1 cellular context compared by ENCODE assay signal in the genomic region with DNA sequence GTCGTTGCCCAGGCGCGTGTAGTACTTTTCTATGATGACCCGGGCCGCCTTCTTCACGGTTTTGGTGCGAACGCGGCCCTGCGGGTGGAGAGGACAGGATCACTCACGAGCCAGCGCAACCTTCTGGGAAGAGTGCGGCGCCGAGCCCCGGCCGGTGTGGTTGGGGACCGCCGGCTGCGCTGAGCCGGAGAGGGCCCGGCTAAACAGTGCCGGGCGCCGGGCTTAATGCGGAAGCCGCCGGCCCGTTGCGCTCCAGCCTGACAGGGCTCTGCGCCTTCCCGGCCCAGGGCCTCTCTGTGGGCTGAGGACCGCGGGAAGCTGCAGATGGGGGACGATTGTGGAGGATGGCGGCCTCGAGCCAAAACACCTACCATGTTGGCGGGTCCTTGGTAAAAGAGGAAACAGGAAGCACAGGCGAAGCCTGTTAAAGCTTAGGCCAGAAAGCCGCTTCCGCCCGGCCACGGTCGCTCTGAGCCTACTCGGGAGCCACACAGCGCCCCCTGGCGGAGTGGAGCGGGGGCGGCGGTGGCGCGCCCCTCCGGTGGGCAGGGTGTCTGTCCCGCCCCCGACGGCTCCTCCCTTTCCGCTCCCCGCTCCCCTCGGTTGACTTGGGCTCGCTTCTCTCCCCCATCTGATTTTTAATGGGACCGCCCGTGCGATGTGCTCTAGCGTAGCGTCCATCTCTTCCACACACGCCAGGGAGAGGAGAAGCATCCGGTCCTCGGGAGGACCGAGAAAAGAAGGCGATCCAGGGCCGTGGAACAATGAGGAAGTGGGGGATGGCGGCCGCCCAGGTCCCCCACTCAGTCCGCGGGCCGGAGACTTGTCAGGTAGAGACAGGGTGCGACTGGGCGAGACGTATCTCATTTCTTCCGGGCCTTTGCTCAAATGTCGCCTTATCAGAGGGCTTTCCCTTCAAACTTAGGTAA.
A peak's percentile ranks its signal among the peaks of the same experiment; 100 is the strongest.
TF ChIP-seq lines count a peak whose summit lies in the region.

A gene (minus strand): TSS at position 403 of the 929 bp plus-strand sequence. CDS start 29 bp downstream, at position 374.

TF ChIP-seq in HepG2, 621 proteins besides CTCF, POLR2A, EP300 and RAD21 (continued from another document and continues in another):
- TF ChIP-seq ZNF441 (CRISPR knock-in tag; IDR thresholded peaks at IDR 0.05; ENCODE audit: borderline replicate concordance) = peak; percentile 85; the same call in 1 of the 2 replicates
- TF ChIP-seq, protein P1, sequence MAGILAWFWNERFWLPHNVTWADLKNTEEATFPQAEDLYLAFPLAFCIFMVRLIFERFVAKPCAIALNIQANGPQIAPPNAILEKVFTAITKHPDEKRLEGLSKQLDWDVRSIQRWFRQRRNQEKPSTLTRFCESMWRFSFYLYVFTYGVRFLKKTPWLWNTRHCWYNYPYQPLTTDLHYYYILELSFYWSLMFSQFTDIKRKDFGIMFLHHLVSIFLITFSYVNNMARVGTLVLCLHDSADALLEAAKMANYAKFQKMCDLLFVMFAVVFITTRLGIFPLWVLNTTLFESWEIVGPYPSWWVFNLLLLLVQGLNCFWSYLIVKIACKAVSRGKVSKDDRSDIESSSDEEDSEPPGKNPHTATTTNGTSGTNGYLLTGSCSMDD (CRISPR knock-in tag; IDR thresholded peaks at IDR 0.05) = no peak
- TF ChIP-seq, protein P2, sequence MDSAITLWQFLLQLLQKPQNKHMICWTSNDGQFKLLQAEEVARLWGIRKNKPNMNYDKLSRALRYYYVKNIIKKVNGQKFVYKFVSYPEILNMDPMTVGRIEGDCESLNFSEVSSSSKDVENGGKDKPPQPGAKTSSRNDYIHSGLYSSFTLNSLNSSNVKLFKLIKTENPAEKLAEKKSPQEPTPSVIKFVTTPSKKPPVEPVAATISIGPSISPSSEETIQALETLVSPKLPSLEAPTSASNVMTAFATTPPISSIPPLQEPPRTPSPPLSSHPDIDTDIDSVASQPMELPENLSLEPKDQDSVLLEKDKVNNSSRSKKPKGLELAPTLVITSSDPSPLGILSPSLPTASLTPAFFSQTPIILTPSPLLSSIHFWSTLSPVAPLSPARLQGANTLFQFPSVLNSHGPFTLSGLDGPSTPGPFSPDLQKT (CRISPR knock-in tag; IDR thresholded peaks at IDR 0.05; ENCODE audit: borderline replicate concordance) = peak; percentile 89
- TF ChIP-seq HNRNPLL (IDR thresholded peaks at IDR 0.05; ENCODE audit: low read depth, low read length, poor library complexity, severe bottlenecking) = peak; percentile 56
- TF ChIP-seq, protein P3, sequence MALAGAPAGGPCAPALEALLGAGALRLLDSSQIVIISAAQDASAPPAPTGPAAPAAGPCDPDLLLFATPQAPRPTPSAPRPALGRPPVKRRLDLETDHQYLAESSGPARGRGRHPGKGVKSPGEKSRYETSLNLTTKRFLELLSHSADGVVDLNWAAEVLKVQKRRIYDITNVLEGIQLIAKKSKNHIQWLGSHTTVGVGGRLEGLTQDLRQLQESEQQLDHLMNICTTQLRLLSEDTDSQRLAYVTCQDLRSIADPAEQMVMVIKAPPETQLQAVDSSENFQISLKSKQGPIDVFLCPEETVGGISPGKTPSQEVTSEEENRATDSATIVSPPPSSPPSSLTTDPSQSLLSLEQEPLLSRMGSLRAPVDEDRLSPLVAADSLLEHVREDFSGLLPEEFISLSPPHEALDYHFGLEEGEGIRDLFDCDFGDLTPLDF (CRISPR knock-in tag; IDR thresholded peaks at IDR 0.05) = peak; percentile 81
- TF ChIP-seq, protein P4, sequence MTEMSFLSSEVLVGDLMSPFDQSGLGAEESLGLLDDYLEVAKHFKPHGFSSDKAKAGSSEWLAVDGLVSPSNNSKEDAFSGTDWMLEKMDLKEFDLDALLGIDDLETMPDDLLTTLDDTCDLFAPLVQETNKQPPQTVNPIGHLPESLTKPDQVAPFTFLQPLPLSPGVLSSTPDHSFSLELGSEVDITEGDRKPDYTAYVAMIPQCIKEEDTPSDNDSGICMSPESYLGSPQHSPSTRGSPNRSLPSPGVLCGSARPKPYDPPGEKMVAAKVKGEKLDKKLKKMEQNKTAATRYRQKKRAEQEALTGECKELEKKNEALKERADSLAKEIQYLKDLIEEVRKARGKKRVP (CRISPR knock-in tag; IDR thresholded peaks at IDR 0.05) = peak in 1 of 2 experiments; percentile 79; a peak in 2 of 4 replicates
- TF ChIP-seq, protein P5, sequence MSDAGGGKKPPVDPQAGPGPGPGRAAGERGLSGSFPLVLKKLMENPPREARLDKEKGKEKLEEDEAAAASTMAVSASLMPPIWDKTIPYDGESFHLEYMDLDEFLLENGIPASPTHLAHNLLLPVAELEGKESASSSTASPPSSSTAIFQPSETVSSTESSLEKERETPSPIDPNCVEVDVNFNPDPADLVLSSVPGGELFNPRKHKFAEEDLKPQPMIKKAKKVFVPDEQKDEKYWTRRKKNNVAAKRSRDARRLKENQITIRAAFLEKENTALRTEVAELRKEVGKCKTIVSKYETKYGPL (CRISPR knock-in tag; IDR thresholded peaks at IDR 0.05) = peak; percentile 53; the same call in 1 of the 2 replicates
- TF ChIP-seq, protein P6, sequence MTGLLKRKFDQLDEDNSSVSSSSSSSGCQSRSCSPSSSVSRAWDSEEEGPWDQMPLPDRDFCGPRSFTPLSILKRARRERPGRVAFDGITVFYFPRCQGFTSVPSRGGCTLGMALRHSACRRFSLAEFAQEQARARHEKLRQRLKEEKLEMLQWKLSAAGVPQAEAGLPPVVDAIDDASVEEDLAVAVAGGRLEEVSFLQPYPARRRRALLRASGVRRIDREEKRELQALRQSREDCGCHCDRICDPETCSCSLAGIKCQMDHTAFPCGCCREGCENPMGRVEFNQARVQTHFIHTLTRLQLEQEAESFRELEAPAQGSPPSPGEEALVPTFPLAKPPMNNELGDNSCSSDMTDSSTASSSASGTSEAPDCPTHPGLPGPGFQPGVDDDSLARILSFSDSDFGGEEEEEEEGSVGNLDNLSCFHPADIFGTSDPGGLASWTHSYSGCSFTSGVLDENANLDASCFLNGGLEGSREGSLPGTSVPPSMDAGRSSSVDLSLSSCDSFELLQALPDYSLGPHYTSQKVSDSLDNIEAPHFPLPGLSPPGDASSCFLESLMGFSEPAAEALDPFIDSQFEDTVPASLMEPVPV (CRISPR knock-in tag; IDR thresholded peaks at IDR 0.05) = no peak; the same call in 1 of the 2 replicates
- TF ChIP-seq, protein P7, sequence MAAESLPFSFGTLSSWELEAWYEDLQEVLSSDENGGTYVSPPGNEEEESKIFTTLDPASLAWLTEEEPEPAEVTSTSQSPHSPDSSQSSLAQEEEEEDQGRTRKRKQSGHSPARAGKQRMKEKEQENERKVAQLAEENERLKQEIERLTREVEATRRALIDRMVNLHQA (CRISPR knock-in tag; IDR thresholded peaks at IDR 0.05) = 0 out of 2 replicates have a peak, but pooled peaks have one; percentile 33
- peak; percentile 55; the same call in 1 of the 2 replicates for TF ChIP-seq ZNF629 (CRISPR knock-in tag; conservative IDR thresholded peaks at IDR 0.05)
- TF ChIP-seq NONO (IDR thresholded peaks at IDR 0.05) = no peak
- peak; percentile 94 for TF ChIP-seq NONO (CRISPR knock-in tag; conservative IDR thresholded peaks at IDR 0.05)
- TF ChIP-seq, protein P8, sequence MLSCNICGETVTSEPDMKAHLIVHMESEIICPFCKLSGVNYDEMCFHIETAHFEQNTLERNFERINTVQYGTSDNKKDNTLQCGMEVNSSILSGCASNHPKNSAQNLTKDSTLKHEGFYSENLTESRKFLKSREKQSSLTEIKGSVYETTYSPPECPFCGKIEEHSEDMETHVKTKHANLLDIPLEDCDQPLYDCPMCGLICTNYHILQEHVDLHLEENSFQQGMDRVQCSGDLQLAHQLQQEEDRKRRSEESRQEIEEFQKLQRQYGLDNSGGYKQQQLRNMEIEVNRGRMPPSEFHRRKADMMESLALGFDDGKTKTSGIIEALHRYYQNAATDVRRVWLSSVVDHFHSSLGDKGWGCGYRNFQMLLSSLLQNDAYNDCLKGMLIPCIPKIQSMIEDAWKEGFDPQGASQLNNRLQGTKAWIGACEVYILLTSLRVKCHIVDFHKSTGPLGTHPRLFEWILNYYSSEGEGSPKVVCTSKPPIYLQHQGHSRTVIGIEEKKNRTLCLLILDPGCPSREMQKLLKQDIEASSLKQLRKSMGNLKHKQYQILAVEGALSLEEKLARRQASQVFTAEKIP (CRISPR knock-in tag; IDR thresholded peaks at IDR 0.05; ENCODE audit: borderline replicate concordance) = no peak
- TF ChIP-seq ELF3 (CRISPR knock-in tag; IDR thresholded peaks at IDR 0.05) = peak; percentile 94
- TF ChIP-seq CREM (IDR thresholded peaks at IDR 0.05) = peak; percentile 66
- no peak for TF ChIP-seq CREM (CRISPR knock-in tag; IDR thresholded peaks at IDR 0.05)
- TF ChIP-seq, protein P9, sequence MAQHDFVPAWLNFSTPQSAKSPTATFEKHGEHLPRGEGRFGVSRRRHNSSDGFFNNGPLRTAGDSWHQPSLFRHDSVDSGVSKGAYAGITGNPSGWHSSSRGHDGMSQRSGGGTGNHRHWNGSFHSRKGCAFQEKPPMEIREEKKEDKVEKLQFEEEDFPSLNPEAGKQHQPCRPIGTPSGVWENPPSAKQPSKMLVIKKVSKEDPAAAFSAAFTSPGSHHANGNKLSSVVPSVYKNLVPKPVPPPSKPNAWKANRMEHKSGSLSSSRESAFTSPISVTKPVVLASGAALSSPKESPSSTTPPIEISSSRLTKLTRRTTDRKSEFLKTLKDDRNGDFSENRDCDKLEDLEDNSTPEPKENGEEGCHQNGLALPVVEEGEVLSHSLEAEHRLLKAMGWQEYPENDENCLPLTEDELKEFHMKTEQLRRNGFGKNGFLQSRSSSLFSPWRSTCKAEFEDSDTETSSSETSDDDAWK (CRISPR knock-in tag; IDR thresholded peaks at IDR 0.05) = no peak
- 0 out of 2 replicates have a peak, but pooled peaks have one; percentile 76 for TF ChIP-seq TBP (CRISPR knock-in tag; IDR thresholded peaks at IDR 0.05)
- no peak for TF ChIP-seq NCOA5 (CRISPR knock-in tag; IDR thresholded peaks at IDR 0.05)
- peak; percentile 64; the same call in 1 of the 2 replicates for TF ChIP-seq ZBTB38 (CRISPR knock-in tag; IDR thresholded peaks at IDR 0.05)
- no peak for TF ChIP-seq ZNF296 (CRISPR knock-in tag; conservative IDR thresholded peaks at IDR 0.05)
- peak; percentile 70 for TF ChIP-seq HCFC1 (IDR thresholded peaks at IDR 0.05; ENCODE audit: low read depth, low read length)
- TF ChIP-seq ZNF703 (CRISPR knock-in tag; IDR thresholded peaks at IDR 0.05; ENCODE audit: borderline replicate concordance) = no peak
- no peak; the same call in 1 of the 2 replicates for TF ChIP-seq NCOR1 (IDR thresholded peaks at IDR 0.05; ENCODE audit: borderline replicate concordance, low read length)
- peak; percentile 86; the same call in 1 of the 2 replicates for TF ChIP-seq FOXC1 (CRISPR knock-in tag; IDR thresholded peaks at IDR 0.05; ENCODE audit: borderline replicate concordance)
- peak; percentile 13; the same call in 1 of the 2 replicates for TF ChIP-seq ZNF446 (CRISPR knock-in tag; IDR thresholded peaks at IDR 0.05)
- TF ChIP-seq ZNF234 (CRISPR knock-in tag; conservative IDR thresholded peaks at IDR 0.05) = no peak
- TF ChIP-seq ZNF253 (CRISPR knock-in tag; IDR thresholded peaks at IDR 0.05; ENCODE audit: borderline replicate concordance) = peak; percentile 30; the same call in 1 of the 2 replicates
- TF ChIP-seq FIP1L1 (IDR thresholded peaks at IDR 0.05; ENCODE audit: borderline replicate concordance, insufficient read depth, low read depth, low read length) = no peak; the same call in 1 of the 2 replicates
- peak; percentile 93 for TF ChIP-seq BHLHE40 (IDR thresholded peaks at IDR 0.05; ENCODE audit: low read length)
- TF ChIP-seq, protein P10, sequence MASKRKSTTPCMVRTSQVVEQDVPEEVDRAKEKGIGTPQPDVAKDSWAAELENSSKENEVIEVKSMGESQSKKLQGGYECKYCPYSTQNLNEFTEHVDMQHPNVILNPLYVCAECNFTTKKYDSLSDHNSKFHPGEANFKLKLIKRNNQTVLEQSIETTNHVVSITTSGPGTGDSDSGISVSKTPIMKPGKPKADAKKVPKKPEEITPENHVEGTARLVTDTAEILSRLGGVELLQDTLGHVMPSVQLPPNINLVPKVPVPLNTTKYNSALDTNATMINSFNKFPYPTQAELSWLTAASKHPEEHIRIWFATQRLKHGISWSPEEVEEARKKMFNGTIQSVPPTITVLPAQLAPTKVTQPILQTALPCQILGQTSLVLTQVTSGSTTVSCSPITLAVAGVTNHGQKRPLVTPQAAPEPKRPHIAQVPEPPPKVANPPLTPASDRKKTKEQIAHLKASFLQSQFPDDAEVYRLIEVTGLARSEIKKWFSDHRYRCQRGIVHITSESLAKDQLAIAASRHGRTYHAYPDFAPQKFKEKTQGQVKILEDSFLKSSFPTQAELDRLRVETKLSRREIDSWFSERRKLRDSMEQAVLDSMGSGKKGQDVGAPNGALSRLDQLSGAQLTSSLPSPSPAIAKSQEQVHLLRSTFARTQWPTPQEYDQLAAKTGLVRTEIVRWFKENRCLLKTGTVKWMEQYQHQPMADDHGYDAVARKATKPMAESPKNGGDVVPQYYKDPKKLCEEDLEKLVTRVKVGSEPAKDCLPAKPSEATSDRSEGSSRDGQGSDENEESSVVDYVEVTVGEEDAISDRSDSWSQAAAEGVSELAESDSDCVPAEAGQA (IDR thresholded peaks at IDR 0.05; ENCODE audit: low read depth) = peak; percentile 69; the same call in 1 of the 2 replicates
- TF ChIP-seq, protein P10 (CRISPR knock-in tag; IDR thresholded peaks at IDR 0.05; ENCODE audit: borderline replicate concordance) = no peak; the same call in 1 of the 2 replicates
- TF ChIP-seq BCL6 (CRISPR knock-in tag; IDR thresholded peaks at IDR 0.05) = peak; percentile 56
- TF ChIP-seq BRCA1 (CRISPR knock-in tag; IDR thresholded peaks at IDR 0.05) = peak; percentile 91; the same call in 1 of the 2 replicates
- peak; percentile 44 for TF ChIP-seq FOXK2 (IDR thresholded peaks at IDR 0.05)
- TF ChIP-seq HOXD1 (CRISPR knock-in tag; IDR thresholded peaks at IDR 0.05) = peak; percentile 77
- no peak for TF ChIP-seq ZNF660 (CRISPR knock-in tag; IDR thresholded peaks at IDR 0.05; ENCODE audit: borderline replicate concordance, low read depth)
- no peak for TF ChIP-seq ZNF33B (CRISPR knock-in tag; IDR thresholded peaks at IDR 0.05)
